35 cellular contexts compared by ENCODE assay signal in the genomic region with DNA sequence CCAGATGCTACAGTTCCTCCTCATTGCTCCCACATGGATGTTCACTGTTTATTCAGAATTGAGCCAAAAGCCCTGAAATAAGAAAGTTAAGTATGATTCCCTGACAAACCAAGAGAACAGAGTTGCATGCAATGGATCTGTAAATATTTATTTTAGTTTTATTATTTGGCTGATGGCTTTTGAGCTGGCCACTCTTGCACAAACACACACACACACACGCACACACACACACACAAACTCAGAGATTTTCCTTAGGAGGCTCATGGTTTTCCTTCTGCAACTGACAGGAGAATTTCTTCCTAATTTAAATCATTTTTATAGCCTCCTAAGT.
DNase-seq lines count a peak whose midpoint lies in the region; ATAC-seq and TF ChIP-seq lines count a peak whose summit lies in the region.
"Had no signal": no experiment of that assay in that cellular context is flagged by ENCODE, and none has a peak within 500 bp of the region (broad histone marks: within the 10 kb centered on the region; RNA-seq: fewer than 3 reads in every experiment).

No MANE protein-coding gene starts in this region.

- DNase-seq in NCI-H748 (lab: John Stamatoyannopoulos, UW; ENCODE audit: unreplicated experiment) = peak; percentile 15
- no peak for DNase-seq in NCI-H748 treated with DMSO at 0.1 percent for 48 hours (lab: John Stamatoyannopoulos, UW)
- DNase-seq in dedifferentiated amniotic fluid mesenchymal stem cell (ENCODE audit: extremely low spot score) = peak; percentile 58
- peak; percentile 21 for DNase-seq in myocyte (ENCODE audit: low read depth)
- DNase-seq in suprapubic skin (ENCODE audit: low spot score in 2 of 2) = no peak
- DNase-seq in OCI-M1 (lab: John Stamatoyannopoulos, UW) = no peak
- no peak for DNase-seq in activated CD8-positive, alpha-beta memory T cell treated with anti-CD3 and anti-CD28 coated beads, Interleukin-2, amount 10 ng/mL, durations not matched to agents 7 days and 5 days
- DNase-seq: 8988T; activated B cell treated with CpG ODN at 0.5 μM for 24 hours; activated CD4-positive, alpha-beta T cell treated with anti-CD3 and anti-CD28 coated beads, Interleukin-2, amount 50 U/mL, for 1 hour; activated gamma-delta T cell; activated naive CD8-positive, alpha-beta T cell treated with anti-CD3 and anti-CD28 coated beads, Interleukin-2, amount 10 ng/mL, durations not matched to agents 7 days and 5 days; activated T-cell treated with anti-CD3 and anti-CD28 coated beads, Interleukin-2, amount 50 U/mL, for 4 hours; AML-193; caudate nucleus; CD4-positive, alpha-beta T cell; cortex of kidney; endodermal cell; gastrocnemius medialis; hippocampal formation; KG1; lower lobe of right lung; MM.1S; natural killer cell; NCI-H1436; NK-92 treated with Interleukin-12 subunit alpha and Interleukin-12 subunit beta, amount 100 ng/mL, for 24 hours; PC-9; SK-N-SH; small intestine; stimulated activated naive CD4-positive, alpha-beta T cell treated with Interleukin-2 at 50 U/mL for 16 hours; testis; uterus had no signal

- no peaks in the 10 kb centered on the region for H3K9me3 Mint-ChIP-seq in activated CD8-positive, alpha-beta memory T cell treated with anti-CD3 and anti-CD28 coated beads, Interleukin-2, amount 10 ng/mL, durations not matched to agents 7 days and 5 days (ENCODE audit: low read depth)
- H3K9me3 Mint-ChIP-seq: activated naive CD8-positive, alpha-beta T cell treated with anti-CD3 and anti-CD28 coated beads, Interleukin-2, amount 10 ng/mL, durations not matched to agents 7 days and 5 days; activated T-cell treated with anti-CD3 and anti-CD28 coated beads, Interleukin-2, amount 50 U/mL, for 4 hours; CD4-positive, alpha-beta T cell; endodermal cell; natural killer cell had no signal

- no peaks in the 10 kb centered on the region for H3K4me1 ChIP-seq in suprapubic skin
- H3K4me1 ChIP-seq: esophagus muscularis mucosa, gastrocnemius medialis, HAP-1, lower lobe of right lung, testis had no signal

- no peak for TF ChIP-seq EP300 in suprapubic skin (IDR thresholded peaks at IDR 0.05)

- peak overlapping the region; percentile 47 for H3K27ac ChIP-seq in suprapubic skin
- H3K27ac ChIP-seq: lower lobe of right lung, PC-9, testis had no signal

- H3K4me3 Mint-ChIP-seq in activated CD8-positive, alpha-beta memory T cell treated with anti-CD3 and anti-CD28 coated beads, Interleukin-2, amount 10 ng/mL, durations not matched to agents 7 days and 5 days = no peak overlapping the region
- H3K4me3 Mint-ChIP-seq: activated B cell treated with CpG ODN at 0.5 μM for 24 hours; activated naive CD8-positive, alpha-beta T cell treated with anti-CD3 and anti-CD28 coated beads, Interleukin-2, amount 10 ng/mL, durations not matched to agents 7 days and 5 days; activated T-cell treated with anti-CD3 and anti-CD28 coated beads, Interleukin-2, amount 50 U/mL, for 4 hours; CD4-positive, alpha-beta T cell; endodermal cell; natural killer cell had no signal

- no peak for TF ChIP-seq POLR2A in suprapubic skin (IDR thresholded peaks at IDR 0.05)

- H3K9me3 ChIP-seq in suprapubic skin = no peaks in the 10 kb centered on the region
- H3K9me3 ChIP-seq: esophagus muscularis mucosa, gastrocnemius medialis, HAP-1, lower lobe of right lung, SK-N-SH, testis, uterus had no signal

- H3K27ac Mint-ChIP-seq in activated CD8-positive, alpha-beta memory T cell treated with anti-CD3 and anti-CD28 coated beads, Interleukin-2, amount 10 ng/mL, durations not matched to agents 7 days and 5 days = no peak overlapping the region
- H3K27ac Mint-ChIP-seq: activated B cell treated with CpG ODN at 0.5 μM for 24 hours; activated naive CD8-positive, alpha-beta T cell treated with anti-CD3 and anti-CD28 coated beads, Interleukin-2, amount 10 ng/mL, durations not matched to agents 7 days and 5 days; CD4-positive, alpha-beta T cell; endodermal cell; natural killer cell had no signal

- H3K4me1 Mint-ChIP-seq in activated CD8-positive, alpha-beta memory T cell treated with anti-CD3 and anti-CD28 coated beads, Interleukin-2, amount 10 ng/mL, durations not matched to agents 7 days and 5 days = no peaks in the 10 kb centered on the region
- H3K4me1 Mint-ChIP-seq: activated naive CD8-positive, alpha-beta T cell treated with anti-CD3 and anti-CD28 coated beads, Interleukin-2, amount 10 ng/mL, durations not matched to agents 7 days and 5 days; endodermal cell; natural killer cell had no signal

- CTCF ChIA-PET in activated CD8-positive, alpha-beta memory T cell treated with anti-CD3 and anti-CD28 coated beads, Interleukin-2, amount 10 ng/mL, durations not matched to agents 7 days and 5 days (lab: Charles Lee) = no interaction called here

- H3K36me3 Mint-ChIP-seq in activated CD8-positive, alpha-beta memory T cell treated with anti-CD3 and anti-CD28 coated beads, Interleukin-2, amount 10 ng/mL, durations not matched to agents 7 days and 5 days = no peaks in the 10 kb centered on the region
- H3K36me3 Mint-ChIP-seq: activated naive CD8-positive, alpha-beta T cell treated with anti-CD3 and anti-CD28 coated beads, Interleukin-2, amount 10 ng/mL, durations not matched to agents 7 days and 5 days; natural killer cell had no signal

- H3K27me3 Mint-ChIP-seq in activated CD8-positive, alpha-beta memory T cell treated with anti-CD3 and anti-CD28 coated beads, Interleukin-2, amount 10 ng/mL, durations not matched to agents 7 days and 5 days = peaks cover 15% of the 10 kb centered on the region
- H3K27me3 Mint-ChIP-seq: activated B cell treated with CpG ODN at 0.5 μM for 24 hours had no signal

- H3K36me3 ChIP-seq in suprapubic skin = no peaks in the 10 kb centered on the region
- H3K36me3 ChIP-seq: esophagus muscularis mucosa, gastrocnemius medialis, HAP-1, lower lobe of right lung, uterus had no signal

- H3K27me3 ChIP-seq in suprapubic skin = no peaks in the 10 kb centered on the region
- H3K27me3 ChIP-seq: esophagus muscularis mucosa, gastrocnemius medialis, testis, uterus had no signal

- WGBS in suprapubic skin = 59% methylated on average over 1 of the region's 1 CpG

- H3K4me3 ChIP-seq in suprapubic skin = no peak overlapping the region
- H3K4me3 ChIP-seq: esophagus muscularis mucosa, gastrocnemius medialis, HAP-1, lower lobe of right lung, PC-9, testis, uterus had no signal

- no peak for TF ChIP-seq CTCF in suprapubic skin (IDR thresholded peaks at IDR 0.05)

- no peak for ATAC-seq in GM18520 (IDR thresholded peaks at IDR 0.05; ENCODE audit: unreplicated experiment)
- ATAC-seq in activated CD8-positive, alpha-beta memory T cell treated with anti-CD3 and anti-CD28 coated beads, Interleukin-2, amount 10 ng/mL, durations not matched to agents 7 days and 5 days = no peak
- ATAC-seq: activated T-cell treated with anti-CD3 and anti-CD28 coated beads, Interleukin-2, amount 50 U/mL, for 4 hours; lower lobe of right lung; natural killer cell had no signal

Comparison
In these comparisons a context has a peak if more than half of its experiments do, and no peak if none do; other contexts are left out.
1. DNase-seq: peak in NCI-H748 (single experiment), dedifferentiated amniotic fluid mesenchymal stem cell (single experiment) and myocyte (single experiment); none in NCI-H748 treated with DMSO at 0.1 percent for 48 hours (single experiment), suprapubic skin (0 of 2), OCI-M1 (single experiment) and activated CD8-positive, alpha-beta memory T cell treated with anti-CD3 and anti-CD28 coated beads, Interleukin-2, amount 10 ng/mL, durations not matched to agents 7 days and 5 days (single experiment).